In genomic region chr18:74342416-74343043, GRCh38 we compare ENCODE assay signal across 8 cellular contexts. TPM values are rescaled to one million over a fixed set of nuclear protein-coding genes. Genes with fewer than 3 reads are reported as not detected.
DNase-seq lines count a peak whose midpoint lies in the region; ATAC-seq, FAIRE-seq and TF ChIP-seq lines count a peak whose summit lies in the region.

No MANE protein-coding gene starts in this region.

- ATAC-seq in K562 (peak; percentile 55; the same call in 1 of the 3 replicates), left lobe of liver (peak; percentile 82), HG03460 (IDR thresholded peaks at IDR 0.05; ENCODE audit: unreplicated experiment) (no peak)

- no peak overlapping the region for H3K4me2 ChIP-seq in K562 (ENCODE audit: insufficient read depth, low read length)

- H3K27me3 ChIP-seq in BJ (ENCODE audit: control insufficient read depth, insufficient read depth, low read length) (no peaks in the 10 kb centered on the region), K562 (ENCODE audit: control insufficient read depth in 2 of 2, insufficient read depth in 2 of 2, low read length in 2 of 2) (no peaks in the 10 kb centered on the region), uterus (no peaks in the 10 kb centered on the region)

- H3K4me1 ChIP-seq in K562 (replicated peaks in 1 of 2; ENCODE audit: control insufficient read depth in 2 of 2, insufficient read depth in 2 of 2, low read length in 2 of 2) (peaks cover 0 to 8% of the 10 kb centered on the region in 2 experiments; a peak in 2 of 5 replicates), uterus (no peaks in the 10 kb centered on the region)

- POLR2A ChIA-PET in BJ (lab: Charles Lee) (interaction anchor here (0.7 kb wide), 1 partner anchor 1566 kb away, joined by 5 read pairs; no protein-coding TSS in a partner anchor), K562 (lab: Yijun Ruan, JAX) (interaction anchor here (0.7 kb wide), 2 partner anchors 145 to 148 kb away, joined by 3 read pairs; no protein-coding TSS in a partner anchor)

- intact Hi-C loops in K562 (cut with micrococcal nuclease) (loop anchor here (1.0 to 5.0 kb wide), 4 partner anchors 100 to 1580 kb away; no protein-coding TSS in a partner anchor), uterus (cut with DNase I; ENCODE audit: low total_unique reads) (loop anchor here (5.0 kb wide), 1 partner anchor 140 kb away; no protein-coding TSS in a partner anchor)

- peak overlapping the region; percentile 49; the same call in 1 of the 2 replicates for H2AFZ ChIP-seq in K562 (ENCODE audit: low read depth, low read length)

- DNase-seq in BJ (ENCODE audit: low read depth) (peak; percentile 15), GM13977 (ENCODE audit: low spot score) (peak; percentile 14), NCI-H460 (ENCODE audit: extremely low read depth, low read depth) (peak; percentile 55), K562 (ENCODE audit: extremely low read depth in 1 of 4, low spot score in 3 of 4) (peak in 3 of 4 experiments; percentile 4 to 69 (median 9)), left lobe of liver (ENCODE audit: low spot score) (no peak), uterus (peak in 1 of 2 donors; percentile 35)
- no peak for DNase-seq in activated CD4-positive, CD25-positive, alpha-beta regulatory T cell treated with anti-CD3 and anti-CD28 coated beads, Interleukin-2, amount 50 U/mL, for 72 hours

- peak; percentile 78 for FAIRE-seq in K562 (lab: Jason Lieb, UNC)

- no TSS peak for BruUV-seq in K562 (replicated peaks; lab: Mats Ljungman, UMichigan)

- TF ChIP-seq EP300 in K562 (IDR thresholded peaks at IDR 0.05; ENCODE audit: low read length) = no peak

- TF ChIP-seq POLR2A in K562 (conservative IDR thresholded peaks at IDR 0.05) (no peak), uterus (IDR thresholded peaks at IDR 0.05) (no peak)

- H3K27ac ChIP-seq in K562 (ENCODE audit: extremely low read depth, low read depth, low read length) = no peak overlapping the region
- no peak overlapping the region for H3K27ac ChIP-seq in uterus

- CTCF ChIA-PET in BJ (lab: Yijun Ruan, JAX) = interaction anchor here (0.8 to 2.9 kb wide), 21 partner anchors 9 to 1645 kb away, joined by 3 to 68 read pairs (median 6); no protein-coding TSS in a partner anchor
- CTCF ChIA-PET in K562 (lab: Yijun Ruan, JAX; ENCODE audit: low intra/inter-chr PET ratio) = interaction anchor here (0.6 to 3.2 kb wide), 3 partner anchors 76 to 146 kb away, joined by 3 to 36 read pairs (median 5); no protein-coding TSS in a partner anchor

- WGBS in K562 (ENCODE audit: insufficient coverage, low coverage, missing lambda C conversion rate) = 0% methylated on average over 4 of the region's 4 CpGs

- H3K9me3 ChIP-seq in K562 (replicated peaks; ENCODE audit: control insufficient read depth, insufficient read depth, low read depth, low read length) (no peaks in the 10 kb centered on the region), uterus (no peaks in the 10 kb centered on the region)

- in situ Hi-C loops in GM13977 (cut with MboI; ENCODE audit: low pct_unique_long_range_greater_than_20kb, low sequenced_read_pairs, unreplicated experiment) (loop anchor here (25.0 kb wide), 1 partner anchor 155 kb away; no protein-coding TSS in a partner anchor), K562 (cut with MboI) (loop anchor here (5.0 kb wide), 1 partner anchor 145 kb away; no protein-coding TSS in a partner anchor)

- H3K4me3 ChIP-seq in BJ (ENCODE audit: low read depth, low read length) = no peak overlapping the region
- H3K4me3 ChIP-seq in K562 = no peak overlapping the region
- H3K4me3 ChIP-seq in uterus = no peak overlapping the region

- TF ChIP-seq CTCF in BJ (IDR thresholded peaks at IDR 0.05; ENCODE audit: insufficient read depth, low read depth, low read length) (peak; percentile 62), GM13977 (IDR thresholded peaks at IDR 0.05; ENCODE audit: extremely low read depth, insufficient read depth, missing control alignments) (peak; percentile 61), K562 (IDR thresholded peaks at IDR 0.05 in 2 of 3, conservative IDR thresholded peaks at IDR 0.05 in 1 of 3; ENCODE audit: insufficient read depth in 2 of 3, low read depth in 1 of 3, low read length in 3 of 3) (peak; percentile 25 to 77 (median 44); a peak in 3 of 6 replicates), uterus (IDR thresholded peaks at IDR 0.05) (peak; percentile 67 to 79 (median 71))

- no peaks in the 10 kb centered on the region for H3K79me2 ChIP-seq in K562 (ENCODE audit: control insufficient read depth, insufficient read depth, low read length)

- H3K36me3 ChIP-seq in BJ (ENCODE audit: control insufficient read depth, insufficient read depth, low read length) = no peaks in the 10 kb centered on the region
- H3K36me3 ChIP-seq in K562 (ENCODE audit: control insufficient read depth, insufficient read depth, low read length) = no peaks in the 10 kb centered on the region
- no peaks in the 10 kb centered on the region for H3K36me3 ChIP-seq in uterus

- H3K9ac ChIP-seq in K562 (ENCODE audit: insufficient read depth in 1 of 2, low read depth in 2 of 2, low read length in 2 of 2) = no peak overlapping the region

- TF ChIP-seq RAD21 in K562 (CRISPR knock-in tag; conservative IDR thresholded peaks at IDR 0.05 in 1 of 2, IDR thresholded peaks at IDR 0.05 in 1 of 2) = peak; percentile 84 to 90

- no peaks in the 10 kb centered on the region for H4K20me1 ChIP-seq in K562 (replicated peaks; ENCODE audit: control insufficient read depth, insufficient read depth, low read length)

- H3K9me1 ChIP-seq in K562 (ENCODE audit: control insufficient read depth, insufficient read depth, low read length) = no peaks in the 10 kb centered on the region

TF ChIP-seq in K562, 482 proteins besides CTCF, POLR2A, EP300 and RAD21 (continues in another document):
- no peak for TF ChIP-seq CEBPB (tag; IDR thresholded peaks at IDR 0.05)
- no peak for TF ChIP-seq RNF2 (IDR thresholded peaks at IDR 0.05)
- TF ChIP-seq HDAC3 (IDR thresholded peaks at IDR 0.05; ENCODE audit: borderline replicate concordance, partially characterized antibody) = no peak
- TF ChIP-seq SMC3 (conservative IDR thresholded peaks at IDR 0.05; ENCODE audit: insufficient read depth, low read depth, low read length) = peak; percentile 63
- TF ChIP-seq TEAD4 (IDR thresholded peaks at IDR 0.05; ENCODE audit: low read length) = no peak
- TF ChIP-seq TEAD4 (CRISPR knock-in tag; IDR thresholded peaks at IDR 0.05; ENCODE audit: borderline replicate concordance) = no peak
- TF ChIP-seq BCOR (IDR thresholded peaks at IDR 0.05) = no peak
- no peak for TF ChIP-seq FOXA3 (CRISPR knock-in tag; conservative IDR thresholded peaks at IDR 0.05 in 1 of 2, IDR thresholded peaks at IDR 0.05 in 1 of 2)
- TF ChIP-seq ZKSCAN1 (IDR thresholded peaks at IDR 0.05; ENCODE audit: low read depth, low read length) = no peak
- no peak for TF ChIP-seq POLR2H (tag; IDR thresholded peaks at IDR 0.05; ENCODE audit: low read depth)

RNA-seq across cellular contexts. Expression of gene C18orf63, which starts 26.9 kb away (rescaled TPM):
- not detected in 2 replicates for polyA plus RNA-seq in BJ (2011; rRNA removed)
- not detected in 2 replicates for polyA minus RNA-seq in BJ (2011; rRNA and poly(A)+ RNA removed)
- not detected in 2 replicates for total RNA-seq in NCI-H460 (2014; rRNA removed; shearing (Covaris generic))
- not detected in 2 replicates for polyA plus RNA-seq in NCI-H460 (2014; cell fraction: nucleus; rRNA removed)
- not detected in 2 replicates for total RNA-seq in K562 (2011; cell fraction: chromatin; rRNA removed; ENCODE audit: low replicate concordance)
- total RNA-seq in K562 (2011; cell fraction: nucleolus; rRNA removed) = not detected in 2 replicates
- total RNA-seq in K562 (2011; cell fraction: nucleoplasm; rRNA removed) = not detected in 2 replicates
- total RNA-seq in K562 (2014; rRNA removed) = not detected in 2 replicates
- not detected in 2 replicates for total RNA-seq in K562 (2014; rRNA removed; fragmentation: Illumina TruSeq; extraction: Trizol)
- total RNA-seq in K562 (2015; rRNA removed; fragmentation: Illumina TruSeq; extraction: Trizol) = not detected in 2 replicates
- not detected in 2 replicates for total RNA-seq in K562 (2021)
- polyA plus RNA-seq in K562 (2011; rRNA removed) = not detected in 2 replicates
- polyA plus RNA-seq in K562 (2011; cell fraction: cytosol; rRNA removed) = not detected in 2 replicates
- not detected in 2 replicates for polyA plus RNA-seq in K562 (2011; cell fraction: nucleus; rRNA removed)
- polyA plus RNA-seq in K562 (2012) = not detected in 2 replicates
- polyA plus RNA-seq in K562 (2014; fragmentation: Illumina TruSeq; extraction: Trizol) = not detected in 2 replicates
- polyA plus RNA-seq in K562 (2014; fragmentation: Nextera tagmentation; extraction: Ambion mirVana) = not detected
- polyA plus RNA-seq in K562 (2014; rRNA removed) = not detected in 2 replicates
- polyA minus RNA-seq in K562 (2011; rRNA and poly(A)+ RNA removed) = not detected in 2 replicates
- polyA minus RNA-seq in K562 (2011; cell fraction: cytosol; rRNA and poly(A)+ RNA removed) = not detected in 2 replicates
- not detected in 2 replicates for polyA minus RNA-seq in K562 (2011; cell fraction: nucleus; rRNA and poly(A)+ RNA removed)
- not detected for total RNA-seq in left lobe of liver
- not detected for total RNA-seq in uterus

RNA-seq across cellular contexts. Expression of gene CYB5A, which starts 50.8 kb away (rescaled TPM):
- polyA plus RNA-seq in BJ (2011; rRNA removed) (66.0 and 86.5 TPM in 2 replicates), K562 (2011; rRNA removed) (11.9 and 42.6 TPM in 2 replicates), K562 (2014; fragmentation: Illumina TruSeq; extraction: Trizol) (17.6 and 19.2 TPM in 2 replicates), K562 (2014; fragmentation: Nextera tagmentation; extraction: Ambion mirVana) (10 to 100 TPM; 12.5 to 22.6 TPM), K562 (2014; rRNA removed) (15.6 and 19.6 TPM in 2 replicates)
- polyA minus RNA-seq in BJ (2011; rRNA and poly(A)+ RNA removed) = 18.3 and 19.0 TPM in 2 replicates
- 72.0 and 84.4 TPM in 2 replicates for total RNA-seq in NCI-H460 (2014; rRNA removed; shearing (Covaris generic))
- polyA plus RNA-seq in NCI-H460 (2014; cell fraction: nucleus; rRNA removed) = 29.2 and 48.9 TPM in 2 replicates
- 4.1 and 4.8 TPM in 2 replicates for total RNA-seq in K562 (2011; cell fraction: chromatin; rRNA removed; ENCODE audit: low replicate concordance)
- total RNA-seq in K562 (2011; cell fraction: nucleolus; rRNA removed) = 2.8 and 3.6 TPM in 2 replicates
- 7.7 and 8.2 TPM in 2 replicates for total RNA-seq in K562 (2011; cell fraction: nucleoplasm; rRNA removed)
- total RNA-seq in K562 (2014; rRNA removed) (14.0 and 14.5 TPM in 2 replicates), K562 (2014; rRNA removed; fragmentation: Illumina TruSeq; extraction: Trizol) (14.0 and 15.0 TPM in 2 replicates), K562 (2015; rRNA removed; fragmentation: Illumina TruSeq; extraction: Trizol) (15.8 and 16.3 TPM in 2 replicates), K562 (2021) (13.8 and 14.1 TPM in 2 replicates), left lobe of liver (984 TPM), uterus (100 to 1,000 TPM in 1 of 4 donors, 10 to 100 TPM in 3; 44.6 to 204 (median 51.9) TPM)
- 11.2 and 59.9 TPM in 2 replicates for polyA plus RNA-seq in K562 (2011; cell fraction: cytosol; rRNA removed)
- 4.7 and 17.6 TPM in 2 replicates for polyA plus RNA-seq in K562 (2011; cell fraction: nucleus; rRNA removed)
- polyA plus RNA-seq in K562 (2012) = 19.8 and 33.0 TPM in 2 replicates
- 4.8 and 14.9 TPM in 2 replicates for polyA minus RNA-seq in K562 (2011; rRNA and poly(A)+ RNA removed)
- polyA minus RNA-seq in K562 (2011; cell fraction: cytosol; rRNA and poly(A)+ RNA removed) = 3.6 and 13.6 TPM in 2 replicates
- 2.0 and 10.0 TPM in 2 replicates for polyA minus RNA-seq in K562 (2011; cell fraction: nucleus; rRNA and poly(A)+ RNA removed)

Comparison
In these comparisons a context has a peak if more than half of its experiments do, and no peak if none do; other contexts are left out.
1. DNase-seq: peak in BJ (single experiment), GM13977 (single experiment), NCI-H460 (single experiment) and K562 (3 of 4); none in left lobe of liver (single experiment) and activated CD4-positive, CD25-positive, alpha-beta regulatory T cell treated with anti-CD3 and anti-CD28 coated beads, Interleukin-2, amount 50 U/mL, for 72 hours (single experiment).
2. Peak in every context shown above with its lines, with median percentiles within 50 percentile points of each other: CTCF ChIP-seq.